ENCODE assay signal across 19 cellular contexts in genomic region chr6:169211881-169212280, GRCh38. TPM values are rescaled to one million over a fixed set of nuclear protein-coding genes. Genes with fewer than 3 reads are reported as not detected.
A peak's percentile ranks its signal among the peaks of the same experiment; 100 is the strongest.
DNase-seq lines count a peak whose midpoint lies in the region; ATAC-seq and TF ChIP-seq lines count a peak whose summit lies in the region.
"Had no signal": no experiment of that assay in that cellular context is flagged by ENCODE, and none has a peak within 500 bp of the region (broad histone marks: within the 10 kb centered on the region; RNA-seq: fewer than 3 reads in every experiment).

No MANE protein-coding gene starts in this region.

- H3K79me2 ChIP-seq in OCI-LY7 (ENCODE audit: insufficient read depth, low read depth, low read length), result no peaks in the 10 kb centered on the region

- no peak overlapping the region for H3K4me2 ChIP-seq in OCI-LY7 (ENCODE audit: low read length)

- H3K36me3 ChIP-seq in OCI-LY7 (ENCODE audit: insufficient read depth, low read length), result no peaks in the 10 kb centered on the region
- H3K36me3 ChIP-seq: gastroesophageal sphincter had no signal

- H3K9me3 Mint-ChIP-seq in stimulated activated naive CD8-positive, alpha-beta T cell treated with anti-CD3 and anti-CD28 coated beads, Interleukin-15, Interleukin-2, amounts not matched to agents 100 ng/mL and 50 ng/mL, for 24 hours, result peaks cover 28% of the 10 kb centered on the region
- H3K9me3 Mint-ChIP-seq in memory B cell, result peaks cover 21% of the 10 kb centered on the region

- DNase-seq in stimulated activated naive CD8-positive, alpha-beta T cell treated with anti-CD3 and anti-CD28 coated beads, Interleukin-15, Interleukin-2, amounts not matched to agents 100 U/mL and 50 U/mL, for 24 hours, result no peak
- DNase-seq in OCI-LY7 (ENCODE audit: low spot score), result no peak
- no peak for DNase-seq in memory B cell (ENCODE audit: low spot score in 2 of 2)
- no peak for DNase-seq in 8988T
- DNase-seq in sciatic nerve (ENCODE audit: low spot score), result no peak
- DNase-seq: AML-193; anterior cingulate cortex; Calu3; central memory CD4-positive, alpha-beta T cell; left colon; NCI-H2081; NCI-H446 treated with DMSO at 0.1 percent for 48 hours; NK-92 treated with Interleukin-12 subunit alpha and Interleukin-12 subunit beta, amount 100 ng/mL, for 24 hours; stimulated activated CD4-positive, alpha-beta T cell treated with anti-CD3 and anti-CD28 coated beads, Interleukin-15, amount 100 ng/mL, for 24 hours; stimulated activated naive CD4-positive, alpha-beta T cell; tibial artery had no signal

- peak overlapping the region; percentile 38 for H3K27ac Mint-ChIP-seq in stimulated activated naive CD8-positive, alpha-beta T cell treated with anti-CD3 and anti-CD28 coated beads, Interleukin-15, Interleukin-2, amounts not matched to agents 100 ng/mL and 50 ng/mL, for 24 hours
- no peak overlapping the region for H3K27ac Mint-ChIP-seq in memory B cell

- TF ChIP-seq CTCF in OCI-LY7 (conservative IDR thresholded peaks at IDR 0.05; ENCODE audit: low read length), result no peak

- H3K4me3 Mint-ChIP-seq in stimulated activated naive CD8-positive, alpha-beta T cell treated with anti-CD3 and anti-CD28 coated beads, Interleukin-15, Interleukin-2, amounts not matched to agents 100 ng/mL and 50 ng/mL, for 24 hours, result peak overlapping the region; percentile 44
- H3K4me3 Mint-ChIP-seq in memory B cell, result peak overlapping the region; percentile 50

- BruUV-seq in OCI-LY7 (replicated peaks; lab: Mats Ljungman, UMichigan), result no TSS peak

- no peaks in the 10 kb centered on the region for H3K27me3 Mint-ChIP-seq in stimulated activated naive CD8-positive, alpha-beta T cell treated with anti-CD3 and anti-CD28 coated beads, Interleukin-15, Interleukin-2, amounts not matched to agents 100 ng/mL and 50 ng/mL, for 24 hours
- no peaks in the 10 kb centered on the region for H3K27me3 Mint-ChIP-seq in memory B cell

- peaks cover 15% of the 10 kb centered on the region for H3K4me1 Mint-ChIP-seq in stimulated activated naive CD8-positive, alpha-beta T cell treated with anti-CD3 and anti-CD28 coated beads, Interleukin-15, Interleukin-2, amounts not matched to agents 100 ng/mL and 50 ng/mL, for 24 hours (ENCODE audit: low read depth)
- H3K4me1 Mint-ChIP-seq in memory B cell, result peaks cover 10% of the 10 kb centered on the region

- no peaks in the 10 kb centered on the region for H3K9me2 ChIP-seq in OCI-LY7 (ENCODE audit: insufficient read depth, low read length)

- H3K36me3 Mint-ChIP-seq in stimulated activated naive CD8-positive, alpha-beta T cell treated with anti-CD3 and anti-CD28 coated beads, Interleukin-15, Interleukin-2, amounts not matched to agents 100 ng/mL and 50 ng/mL, for 24 hours (ENCODE audit: low read depth), result peaks cover 12% of the 10 kb centered on the region
- peaks cover 31% of the 10 kb centered on the region for H3K36me3 Mint-ChIP-seq in memory B cell

- no peaks in the 10 kb centered on the region for H4K20me1 ChIP-seq in OCI-LY7 (ENCODE audit: insufficient read depth, low read length)

- ATAC-seq in stimulated activated naive CD8-positive, alpha-beta T cell treated with anti-CD3 and anti-CD28 coated beads, Interleukin-15, Interleukin-2, amounts not matched to agents 100 U/mL and 50 U/mL, for 24 hours, result no peak
- no peak for ATAC-seq in memory B cell (ENCODE audit: low read depth)
- ATAC-seq in HG03439 (IDR thresholded peaks at IDR 0.05; ENCODE audit: unreplicated experiment), result no peak
- ATAC-seq in sciatic nerve, result no peak
- ATAC-seq: gastroesophageal sphincter had no signal

- POLR2A ChIA-PET in OCI-LY7 (lab: Charles Lee), result interaction anchor here (0.9 kb wide), 1 partner anchor 23 kb away, joined by 3 read pairs; no protein-coding TSS in a partner anchor

- no peak overlapping the region for H3K27ac ChIP-seq in OCI-LY7 (ENCODE audit: low read depth, low read length, poor library complexity, severe bottlenecking)

- H3K4me3 ChIP-seq in OCI-LY7 (ENCODE audit: low read depth, low read length, poor library complexity, severe bottlenecking), result no peak overlapping the region

- peak overlapping the region; percentile 80; the same call in 1 of the 2 replicates for H2AFZ ChIP-seq in OCI-LY7 (ENCODE audit: low read length)

- CTCF ChIA-PET in OCI-LY7 (lab: Charles Lee; ENCODE audit: unreplicated experiment), result no interaction called here

- no peaks in the 10 kb centered on the region for H3K4me1 ChIP-seq in OCI-LY7 (ENCODE audit: insufficient read depth, low read length, poor library complexity, severe bottlenecking)

- intact Hi-C loops in OCI-LY7 (cut with micrococcal nuclease; ENCODE audit: unreplicated experiment) (no loop called here), sciatic nerve (cut with DNase I) (loop anchor here (5.0 kb wide), 1 partner anchor 150 kb away; no protein-coding TSS in a partner anchor)

- H3K9me3 ChIP-seq in OCI-LY7 (ENCODE audit: low read length), result peaks cover 5% of the 10 kb centered on the region; the same call in 1 of the 2 replicates
- H3K9me3 ChIP-seq: tibial artery had no signal

RNA-seq across cellular contexts. Expression of gene THBS2, which starts 41.8 kb away (rescaled TPM):
- total RNA-seq in OCI-LY7 (2014; rRNA removed; shearing (Covaris generic)), result not detected in 2 replicates
- not detected in 2 replicates for total RNA-seq in OCI-LY7 (2022)
- 104 TPM for total RNA-seq in sciatic nerve
- total RNA-seq: Calu3 had no signal

Comparison
In these comparisons a context has a peak if more than half of its experiments do, and no peak if none do; other contexts are left out.
1. RNA of gene THBS2, which starts 41.8 kb away (total RNA-seq): 104 TPM in sciatic nerve (single experiment); not detected in OCI-LY7; every median in the first group is over 100 times any median in the second.